In genomic region chr3:49719214-49719884, GRCh38 we compare ENCODE assay signal across 8 cellular contexts. TPM values are rescaled to one million over a fixed set of nuclear protein-coding genes. Genes with fewer than 3 reads are reported as not detected.
DNase-seq lines count a peak whose midpoint lies in the region; ATAC-seq, FAIRE-seq and TF ChIP-seq lines count a peak whose summit lies in the region.

Gene AMIGO3 (minus strand): TSS chr3:49719684. CDS start chr3:49719465, 219 bp downstream.

- no peaks in the 10 kb centered on the region for H3K9me3 ChIP-seq in kidney (ENCODE audit: control insufficient read depth in 1 of 2, low read length in 2 of 2)

- H3K36me3 ChIP-seq in kidney (ENCODE audit: control insufficient read depth in 1 of 2, insufficient read depth in 2 of 2, low read length in 2 of 2) = peaks cover 4 to 19% of the 10 kb centered on the region in 2 donors

- intact Hi-C loops in kidney (cut with DNase I) = no loop called here

- peak; percentile 36 for ATAC-seq in GM18505 (IDR thresholded peaks at IDR 0.05; ENCODE audit: unreplicated experiment)
- peak; percentile 39 for ATAC-seq in HG02970 (IDR thresholded peaks at IDR 0.05; ENCODE audit: low FRiP score, unreplicated experiment)

- peak; percentile 49 for TF ChIP-seq CTCF in kidney (IDR thresholded peaks at IDR 0.05; ENCODE audit: borderline replicate concordance, extremely low read depth, insufficient read depth)

- H3K27ac ChIP-seq in kidney (ENCODE audit: low read depth in 2 of 2, low read length in 2 of 2) = no peak within 1 kb of the TSS

- DNase-seq in NCI-H2196 (lab: John Stamatoyannopoulos, UW; ENCODE audit: unreplicated experiment) = peak; percentile 86
- DNase-seq in activated CD4-positive, alpha-beta T cell treated with anti-CD3 and anti-CD28 coated beads for 1 hour = peak; percentile 78
- DNase-seq in cerebellum (ENCODE audit: low spot score) = peak; percentile 100
- DNase-seq in kidney = peak; percentile 98
- DNase-seq in stimulated activated CD4-positive, alpha-beta T cell treated with anti-CD3 and anti-CD28 coated beads, Interleukin-12 subunit alpha, Interleukin-12 subunit beta, amount 100 ng/mL, for 48 hours (ENCODE audit: low read depth in 2 of 3, low spot score in 1 of 3) = peak; percentile 82 to 87 (median 83)
- DNase-seq in LoVo (ENCODE audit: low spot score) = no peak

- peaks cover 6 to 22% of the 10 kb centered on the region in 2 donors for H3K4me1 ChIP-seq in kidney (ENCODE audit: control insufficient read depth in 1 of 2, insufficient read depth in 1 of 2, low read depth in 1 of 2, low read length in 2 of 2)

- FAIRE-seq in kidney (lab: Jason Lieb, UNC) = no peak

- H3K4me3 ChIP-seq in kidney (ENCODE audit: low read length in 2 of 2) = peak within 1 kb of the TSS; percentile 62 to 66

- H3K9ac ChIP-seq in kidney (ENCODE audit: low read length in 2 of 2) = peak within 1 kb of the TSS; percentile 46 to 51

- TF ChIP-seq POLR2A in GM18505 (IDR thresholded peaks at IDR 0.05; ENCODE audit: borderline replicate concordance, extremely low read depth, insufficient read depth, insufficient read length) = peak; percentile 85

RNA-seq across cellular contexts. Expression of gene AMIGO3, which starts in this region (rescaled TPM):
- total RNA-seq in cerebellum (0.91 TPM), kidney (not detected)
- polyA plus RNA-seq in kidney (ENCODE audit: insufficient read depth, low read depth, low replicate concordance) = 0.73 TPM

Comparison
In these comparisons a context has a peak if more than half of its experiments do, and no peak if none do; other contexts are left out.
1. Peak in DNase-seq in cerebellum; RNA of the gene not detected or under 1 TPM.
2. Peak in DNase-seq, H3K4me3 ChIP-seq and H3K9ac ChIP-seq in kidney; RNA of the gene not detected or under 1 TPM.